ENCODE assay signal across 8 cellular contexts in genomic region chr14:25049127-25049558, GRCh38. TPM values are rescaled to one million over a fixed set of nuclear protein-coding genes. Genes with fewer than 3 reads are reported as not detected.
DNase-seq lines count a peak whose midpoint lies in the region; ATAC-seq and TF ChIP-seq lines count a peak whose summit lies in the region.

No MANE protein-coding gene starts in this region.

- H3K9me3 ChIP-seq in adipocyte (ENCODE audit: control insufficient read depth, low read length) (no peaks in the 10 kb centered on the region), hepatocyte (ENCODE audit: low read depth) (no peaks in the 10 kb centered on the region)
- H3K9me3 ChIP-seq in effector memory CD4-positive, alpha-beta T cell (ENCODE audit: control insufficient read depth, low read length): no peaks in the 10 kb centered on the region

- peaks cover 46% of the 10 kb centered on the region for H3K79me2 ChIP-seq in hepatocyte

- peak overlapping the region; percentile 85 for H3K4me3 ChIP-seq in adipocyte (ENCODE audit: low read length)
- H3K4me3 ChIP-seq in hepatocyte: peak overlapping the region; percentile 95
- peak overlapping the region; percentile 42 for H3K4me3 ChIP-seq in retinal pigment epithelial cell (ENCODE audit: low read length)
- H3K4me3 ChIP-seq in effector memory CD4-positive, alpha-beta T cell (ENCODE audit: insufficient read depth, low read depth, low read length, poor library complexity, severe bottlenecking): no peak overlapping the region

- no peak for TF ChIP-seq CTCF in hepatocyte (IDR thresholded peaks at IDR 0.05; ENCODE audit: poor library complexity)
- no peak for TF ChIP-seq CTCF in retinal pigment epithelial cell (conservative IDR thresholded peaks at IDR 0.05; ENCODE audit: low read depth, low read length)

- no peaks in the 10 kb centered on the region for H3K9me2 ChIP-seq in hepatocyte (replicated peaks; ENCODE audit: insufficient read depth)

- H2AFZ ChIP-seq in hepatocyte: peak overlapping the region; percentile 89

- peak overlapping the region; percentile 83 for H3K27ac ChIP-seq in hepatocyte
- H3K27ac ChIP-seq in effector memory CD4-positive, alpha-beta T cell (ENCODE audit: insufficient read depth, low read length, poor library complexity, severe bottlenecking): no peak overlapping the region

- peak overlapping the region; percentile 80 for H3K9ac ChIP-seq in adipocyte (ENCODE audit: low read length)

- H3K27me3 ChIP-seq in adipocyte (replicated peaks; ENCODE audit: control insufficient read depth, insufficient read depth, low read length) (no peaks in the 10 kb centered on the region), hepatocyte (no peaks in the 10 kb centered on the region)
- H3K27me3 ChIP-seq in effector memory CD4-positive, alpha-beta T cell (replicated peaks; ENCODE audit: control insufficient read depth, insufficient read depth, low read length, poor library complexity, severe bottlenecking): peaks cover 16% of the 10 kb centered on the region

- no peak for ATAC-seq in GM18909 (IDR thresholded peaks at IDR 0.05; ENCODE audit: poor library complexity, unreplicated experiment)

- WGBS in hepatocyte (ENCODE audit: low lambda C conversion rate, missing lambda C conversion rate): 10% methylated on average over 28 of the region's 34 CpGs

- peak overlapping the region; percentile 99 for H3K4me2 ChIP-seq in hepatocyte

- H4K20me1 ChIP-seq in hepatocyte (ENCODE audit: insufficient read depth, poor library complexity, severe bottlenecking): no peaks in the 10 kb centered on the region

- H3K36me3 ChIP-seq in adipocyte (ENCODE audit: control insufficient read depth, insufficient read depth, low read length, severe bottlenecking) (no peaks in the 10 kb centered on the region), hepatocyte (replicated peaks; ENCODE audit: insufficient read depth, low read depth) (no peaks in the 10 kb centered on the region)
- H3K36me3 ChIP-seq in effector memory CD4-positive, alpha-beta T cell (ENCODE audit: control insufficient read depth, insufficient read depth, low read length): no peaks in the 10 kb centered on the region

- DNase-seq in COLO668 (lab: John Stamatoyannopoulos, UW; ENCODE audit: unreplicated experiment) (peak; percentile 33), adipocyte (ENCODE audit: low read depth) (peak; percentile 40), hepatocyte (ENCODE audit: low spot score) (peak; percentile 8), retinal pigment epithelial cell (ENCODE audit: low read depth) (no peak), ureter (ENCODE audit: low spot score) (no peak), hepatic stellate cell (ENCODE audit: low spot score) (no peak)
- DNase-seq in effector memory CD4-positive, alpha-beta T cell: no peak

- H3K4me1 ChIP-seq in adipocyte (ENCODE audit: control insufficient read depth, insufficient read depth, low read length): peaks cover 28% of the 10 kb centered on the region
- H3K4me1 ChIP-seq in hepatocyte (ENCODE audit: insufficient read depth): peaks cover 15% of the 10 kb centered on the region
- no peaks in the 10 kb centered on the region for H3K4me1 ChIP-seq in effector memory CD4-positive, alpha-beta T cell (ENCODE audit: control insufficient read depth, insufficient read depth, low read length, poor library complexity, severe bottlenecking)

RNA-seq across cellular contexts. Expression of gene STXBP6, which starts 0.8 kb away (rescaled TPM):
- total RNA-seq in hepatocyte: 34.1 and 48.8 TPM in 2 replicates
- polyA plus RNA-seq in hepatocyte: 44.9 and 54.6 TPM in 2 replicates
- total RNA-seq in ureter: 10.0 TPM

Comparison
In these comparisons a context has a peak if more than half of its experiments do, and no peak if none do; other contexts are left out.
1. DNase-seq: peak in COLO668 (single experiment), adipocyte (single experiment) and hepatocyte (single experiment); none in retinal pigment epithelial cell (single experiment), ureter (single experiment), effector memory CD4-positive, alpha-beta T cell (0 of 3) and hepatic stellate cell (single experiment).